Comparison of ENCODE assay signal across 17 cellular contexts in the genomic region with DNA sequence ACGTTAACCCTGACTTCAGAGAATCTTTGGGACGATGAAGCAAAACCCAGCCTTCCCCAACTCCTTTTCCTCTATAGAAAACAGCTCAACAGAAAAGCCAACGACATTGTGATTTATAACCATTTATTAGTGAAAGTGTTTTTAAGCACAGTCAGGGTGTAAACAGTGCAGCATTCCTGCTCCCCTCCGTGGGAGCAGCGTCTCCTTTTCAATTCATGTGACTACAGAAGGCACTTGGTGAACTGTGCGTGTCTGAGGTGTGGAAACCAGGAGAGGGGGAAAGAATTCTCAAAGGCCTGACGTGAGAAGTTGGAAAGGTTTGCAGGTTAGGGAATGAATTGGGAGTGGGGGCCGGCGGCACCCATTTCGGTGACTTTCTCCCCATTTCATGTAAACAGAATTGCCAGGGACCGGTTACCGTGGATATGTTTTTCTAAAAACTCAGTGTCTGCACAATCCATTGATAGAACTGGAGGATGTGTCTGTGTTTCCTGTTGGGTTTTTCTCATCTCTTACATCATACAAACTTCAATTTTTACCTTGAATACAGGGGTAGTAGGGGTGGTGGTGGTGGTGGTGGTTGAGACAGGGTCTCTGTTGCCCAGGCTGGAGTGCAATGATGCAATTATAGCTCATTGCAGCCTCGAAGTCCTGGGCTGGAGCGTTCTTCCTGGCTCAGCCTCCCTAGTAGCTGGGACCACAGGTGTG. TPM values are rescaled to one million over a fixed set of nuclear protein-coding genes. Genes with fewer than 3 reads are reported as not detected.
DNase-seq lines count a peak whose midpoint lies in the region; ATAC-seq and TF ChIP-seq lines count a peak whose summit lies in the region.
"Had no signal": no experiment of that assay in that cellular context is flagged by ENCODE, and none has a peak within 500 bp of the region (broad histone marks: within the 10 kb centered on the region; RNA-seq: fewer than 3 reads in every experiment).

No MANE protein-coding gene starts in this region.

- peak overlapping the region in 3 of 4 donors; percentile 3 to 52 (median 16) for H3K27ac ChIP-seq in esophagus squamous epithelium
- H3K27ac ChIP-seq in breast epithelium: no peak overlapping the region
- H3K27ac ChIP-seq: suprapubic skin had no signal

- H3K27me3 ChIP-seq in esophagus squamous epithelium (no peaks in the 10 kb centered on the region), breast epithelium (no peaks in the 10 kb centered on the region)
- H3K27me3 ChIP-seq: MG63, suprapubic skin had no signal

- TF ChIP-seq CTCF in esophagus squamous epithelium (IDR thresholded peaks at IDR 0.05): no peak
- TF ChIP-seq CTCF in breast epithelium (IDR thresholded peaks at IDR 0.05): no peak
- no peak for TF ChIP-seq CTCF in GM20000 (IDR thresholded peaks at IDR 0.05; ENCODE audit: extremely low read depth, missing control alignments)

- H3K36me3 ChIP-seq in esophagus squamous epithelium (peaks cover 11 to 94% (median 20%) of the 10 kb centered on the region in 3 donors), breast epithelium (no peaks in the 10 kb centered on the region)

- no peaks in the 10 kb centered on the region for H3K9me3 ChIP-seq in esophagus squamous epithelium
- H3K9me3 ChIP-seq in breast epithelium: no peaks in the 10 kb centered on the region
- H3K9me3 ChIP-seq: MG63, suprapubic skin had no signal

- DNase-seq in activated CD4-positive, alpha-beta T cell treated with anti-CD3 and anti-CD28 coated beads, Interleukin-2, amount 10 ng/mL, durations not matched to agents 7 days and 5 days: no peak
- DNase-seq in activated CD4-positive, alpha-beta T cell treated with anti-CD3 and anti-CD28 coated beads for 48 hours: no peak
- DNase-seq in activated CD4-positive, alpha-beta memory T cell treated with anti-CD3 and anti-CD28 coated beads, Interleukin-2, amount 10 ng/mL, durations not matched to agents 7 days and 5 days: no peak
- DNase-seq in esophagus squamous epithelium (lab: John Stamatoyannopoulos, UW): no peak
- DNase-seq in stimulated activated naive B cell treated with anti-CD40 and anti-IgM and Interleukin-4, amounts not matched to agents 10 μg/mL and 1 μg/mL and 100 μg/mL, for 72 hours: no peak
- DNase-seq in breast epithelium (ENCODE audit: low spot score in 2 of 2): no peak
- no peak for DNase-seq in GM20000 (ENCODE audit: low spot score)
- no peak for DNase-seq in DMS114 treated with DMSO at 0.1 percent for 48 hours (lab: John Stamatoyannopoulos, UW; ENCODE audit: unreplicated experiment)
- DNase-seq: activated T-cell treated with anti-CD3 and anti-CD28 coated beads for 4 hours; DMS153; effector memory CD8-positive, alpha-beta T cell; kidney; MG63; NCI-H2081 treated with DMSO at 0.1 percent for 48 hours; Right ventricle myocardium superior had no signal

- H3K4me3 ChIP-seq in esophagus squamous epithelium: no peak overlapping the region
- no peak overlapping the region for H3K4me3 ChIP-seq in breast epithelium
- H3K4me3 ChIP-seq: MG63, suprapubic skin had no signal

- no peaks in the 10 kb centered on the region for H3K4me1 ChIP-seq in esophagus squamous epithelium
- no peaks in the 10 kb centered on the region for H3K4me1 ChIP-seq in breast epithelium
- H3K4me1 ChIP-seq: suprapubic skin had no signal

- intact Hi-C loops in esophagus squamous epithelium (cut with DNase I): no loop called here
- intact Hi-C loops in breast epithelium (cut with DNase I; ENCODE audit: low total_unique reads): no loop called here

- peak overlapping the region; percentile 62 for H3K27ac Mint-ChIP-seq in activated CD4-positive, alpha-beta T cell treated with anti-CD3 and anti-CD28 coated beads, Interleukin-2, amount 10 ng/mL, durations not matched to agents 7 days and 5 days
- H3K27ac Mint-ChIP-seq in activated CD4-positive, alpha-beta memory T cell treated with anti-CD3 and anti-CD28 coated beads, Interleukin-2, amount 10 ng/mL, durations not matched to agents 7 days and 5 days: peak overlapping the region; percentile 40
- H3K27ac Mint-ChIP-seq in stimulated activated naive B cell treated with anti-CD40 and anti-IgM and Interleukin-4, amounts not matched to agents 10 μg/mL and 1 μg/mL and 100 μg/mL, for 72 hours: peak overlapping the region; percentile 85

- ATAC-seq in stimulated activated naive B cell treated with anti-CD40 and anti-IgM and Interleukin-4, amounts not matched to agents 10 μg/mL and 1 μg/mL and 100 μg/mL, for 72 hours (replicated peaks): no peak
- ATAC-seq: effector memory CD8-positive, alpha-beta T cell had no signal

- no peak overlapping the region for H3K4me3 Mint-ChIP-seq in activated CD4-positive, alpha-beta T cell treated with anti-CD3 and anti-CD28 coated beads, Interleukin-2, amount 10 ng/mL, durations not matched to agents 7 days and 5 days
- H3K4me3 Mint-ChIP-seq in activated CD4-positive, alpha-beta memory T cell treated with anti-CD3 and anti-CD28 coated beads, Interleukin-2, amount 10 ng/mL, durations not matched to agents 7 days and 5 days: no peak overlapping the region
- no peak overlapping the region for H3K4me3 Mint-ChIP-seq in stimulated activated naive B cell treated with anti-CD40 and anti-IgM and Interleukin-4, amounts not matched to agents 10 μg/mL and 1 μg/mL and 100 μg/mL, for 72 hours
- H3K4me3 Mint-ChIP-seq: brain; effector memory CD8-positive, alpha-beta T cell had no signal

- 72 to 75% methylated on average over 14 of the region's 14 CpGs for WGBS in esophagus squamous epithelium, 2 donors

- H3K4me1 Mint-ChIP-seq in activated CD4-positive, alpha-beta T cell treated with anti-CD3 and anti-CD28 coated beads, Interleukin-2, amount 10 ng/mL, durations not matched to agents 7 days and 5 days: peaks cover 20% of the 10 kb centered on the region
- peaks cover 20% of the 10 kb centered on the region for H3K4me1 Mint-ChIP-seq in activated CD4-positive, alpha-beta memory T cell treated with anti-CD3 and anti-CD28 coated beads, Interleukin-2, amount 10 ng/mL, durations not matched to agents 7 days and 5 days
- peaks cover 6 to 11% of the 10 kb centered on the region in 2 donors for H3K4me1 Mint-ChIP-seq in stimulated activated naive B cell treated with anti-CD40 and anti-IgM and Interleukin-4, amounts not matched to agents 10 μg/mL and 1 μg/mL and 100 μg/mL, for 72 hours
- H3K4me1 Mint-ChIP-seq: brain had no signal

- H3K36me3 Mint-ChIP-seq in activated CD4-positive, alpha-beta T cell treated with anti-CD3 and anti-CD28 coated beads, Interleukin-2, amount 10 ng/mL, durations not matched to agents 7 days and 5 days (ENCODE audit: low read depth): peaks cover 39% of the 10 kb centered on the region
- peaks cover 56% of the 10 kb centered on the region for H3K36me3 Mint-ChIP-seq in activated CD4-positive, alpha-beta memory T cell treated with anti-CD3 and anti-CD28 coated beads, Interleukin-2, amount 10 ng/mL, durations not matched to agents 7 days and 5 days (ENCODE audit: low read depth)
- H3K36me3 Mint-ChIP-seq in stimulated activated naive B cell treated with anti-CD40 and anti-IgM and Interleukin-4, amounts not matched to agents 10 μg/mL and 1 μg/mL and 100 μg/mL, for 72 hours: peaks cover 16 to 39% of the 10 kb centered on the region in 2 donors

- TF ChIP-seq POLR2A in esophagus squamous epithelium (IDR thresholded peaks at IDR 0.05) (no peak), breast epithelium (IDR thresholded peaks at IDR 0.05) (no peak)

- no peaks in the 10 kb centered on the region for H3K27me3 Mint-ChIP-seq in activated CD4-positive, alpha-beta T cell treated with anti-CD3 and anti-CD28 coated beads, Interleukin-2, amount 10 ng/mL, durations not matched to agents 7 days and 5 days
- no peaks in the 10 kb centered on the region for H3K27me3 Mint-ChIP-seq in activated CD4-positive, alpha-beta memory T cell treated with anti-CD3 and anti-CD28 coated beads, Interleukin-2, amount 10 ng/mL, durations not matched to agents 7 days and 5 days
- H3K27me3 Mint-ChIP-seq in stimulated activated naive B cell treated with anti-CD40 and anti-IgM and Interleukin-4, amounts not matched to agents 10 μg/mL and 1 μg/mL and 100 μg/mL, for 72 hours: no peaks in the 10 kb centered on the region
- H3K27me3 Mint-ChIP-seq: brain; effector memory CD8-positive, alpha-beta T cell had no signal

- POLR2A ChIA-PET in activated CD4-positive, alpha-beta T cell treated with anti-CD3 and anti-CD28 coated beads, Interleukin-2, amount 10 ng/mL, durations not matched to agents 7 days and 5 days (lab: Charles Lee): no interaction called here
- POLR2A ChIA-PET in activated CD4-positive, alpha-beta memory T cell treated with anti-CD3 and anti-CD28 coated beads, Interleukin-2, amount 10 ng/mL, durations not matched to agents 7 days and 5 days (lab: Charles Lee): interaction anchor here (2.7 kb wide), 1 partner anchor 60 kb away, joined by 8 read pairs; a partner anchor contains a TSS

- H3K9me3 Mint-ChIP-seq in activated CD4-positive, alpha-beta T cell treated with anti-CD3 and anti-CD28 coated beads, Interleukin-2, amount 10 ng/mL, durations not matched to agents 7 days and 5 days: no peaks in the 10 kb centered on the region
- no peaks in the 10 kb centered on the region for H3K9me3 Mint-ChIP-seq in activated CD4-positive, alpha-beta memory T cell treated with anti-CD3 and anti-CD28 coated beads, Interleukin-2, amount 10 ng/mL, durations not matched to agents 7 days and 5 days
- H3K9me3 Mint-ChIP-seq in stimulated activated naive B cell treated with anti-CD40 and anti-IgM and Interleukin-4, amounts not matched to agents 10 μg/mL and 1 μg/mL and 100 μg/mL, for 72 hours: no peaks in the 10 kb centered on the region
- H3K9me3 Mint-ChIP-seq: brain; effector memory CD8-positive, alpha-beta T cell had no signal

- CTCF ChIA-PET in activated CD4-positive, alpha-beta T cell treated with anti-CD3 and anti-CD28 coated beads, Interleukin-2, amount 10 ng/mL, durations not matched to agents 7 days and 5 days (lab: Charles Lee): interaction anchor here (1.0 kb wide), 1 partner anchor 21 kb away, joined by 4 read pairs; no protein-coding TSS in a partner anchor
- CTCF ChIA-PET in activated CD4-positive, alpha-beta memory T cell treated with anti-CD3 and anti-CD28 coated beads, Interleukin-2, amount 10 ng/mL, durations not matched to agents 7 days and 5 days (lab: Charles Lee): interaction anchor here (0.9 to 2.7 kb wide), 5 partner anchors 8 to 275 kb away, joined by 3 to 12 read pairs (median 4); a partner anchor contains a TSS

RNA-seq across cellular contexts. Expression of a gene that starts 53.1 kb away (rescaled TPM):
- total RNA-seq in activated CD4-positive, alpha-beta T cell treated with anti-CD3 and anti-CD28 coated beads, Interleukin-2, amount 10 ng/mL, durations not matched to agents 7 days and 5 days: 100 to 1,000 TPM; 144 to 147 TPM
- total RNA-seq in activated CD4-positive, alpha-beta memory T cell treated with anti-CD3 and anti-CD28 coated beads, Interleukin-2, amount 10 ng/mL, durations not matched to agents 7 days and 5 days: 100 to 1,000 TPM; 115 to 133 TPM
- total RNA-seq in esophagus squamous epithelium (10 to 100 TPM; 22.4 to 40.6 (median 31.4) TPM), breast epithelium (10 to 100 TPM; 19.0 to 34.7 (median 34.1) TPM)

Comparison
In these comparisons a context has a peak if more than half of its experiments do, and no peak if none do; other contexts are left out.
1. H3K27ac ChIP-seq: peak in esophagus squamous epithelium (3 of 4); none in breast epithelium (0 of 2).
2. Peak in every context shown above with its lines, with median percentiles within 50 percentile points of each other: H3K27ac Mint-ChIP-seq.